ENCODE assay signal across 1 cellular context in genomic region chr10:95425592-95426465, GRCh38.
TF ChIP-seq lines count a peak whose summit lies in the region.

No MANE protein-coding gene starts in this region.

TF ChIP-seq in K562, 482 proteins besides CTCF, POLR2A, EP300 and RAD21 (continued from another document and continues in another):
- TF ChIP-seq AFF1 (IDR thresholded peaks at IDR 0.05; ENCODE audit: low read depth in 1 of 2, partially characterized antibody in 2 of 2) (peak in 1 of 2 experiments; percentile 66), TBL1XR1 (IDR thresholded peaks at IDR 0.05; ENCODE audit: low read length in 2 of 2) (peak in 1 of 2 experiments; percentile 57; a peak in 1 of 4 replicates), FOXJ2 (tag; IDR thresholded peaks at IDR 0.05) (peak; percentile 30; the same call in 1 of the 2 replicates), SOX6 (IDR thresholded peaks at IDR 0.05) (peak; percentile 96), CREB1 (IDR thresholded peaks at IDR 0.05) (no peak), CREB1 (CRISPR knock-in tag; IDR thresholded peaks at IDR 0.05) (no peak), NCOA4 (IDR thresholded peaks at IDR 0.05; ENCODE audit: partially characterized antibody) (no peak), SMARCC2 (IDR thresholded peaks at IDR 0.05; ENCODE audit: low read depth) (peak; percentile 80), NCOR1 (IDR thresholded peaks at IDR 0.05) (peak; percentile 88), KHSRP (IDR thresholded peaks at IDR 0.05) (peak; percentile 35; the same call in 1 of the 2 replicates), JUND (IDR thresholded peaks at IDR 0.05; ENCODE audit: borderline replicate concordance, low read depth, low read length) (peak; percentile 41; the same call in 1 of the 2 replicates), JUND (tag; IDR thresholded peaks at IDR 0.05; ENCODE audit: borderline replicate concordance, low read depth, low read length) (peak; percentile 65; the same call in 2 of the 3 replicates), ATF3 (IDR thresholded peaks at IDR 0.05) (peak; percentile 74), ATF3 (CRISPR knock-in tag; conservative IDR thresholded peaks at IDR 0.05) (no peak), CBFA2T3 (IDR thresholded peaks at IDR 0.05) (peak; percentile 93), NFIC (IDR thresholded peaks at IDR 0.05) (peak; percentile 69), PBX2 (CRISPR knock-in tag; IDR thresholded peaks at IDR 0.05; ENCODE audit: low read depth) (no peak), PBX2 (tag; conservative IDR thresholded peaks at IDR 0.05; ENCODE audit: low read depth) (peak; percentile 18; the same call in 1 of the 2 replicates), HOMEZ (CRISPR knock-in tag; IDR thresholded peaks at IDR 0.05) (no peak), ARID3A (IDR thresholded peaks at IDR 0.05; ENCODE audit: borderline replicate concordance, low read depth, low read length) (peak; percentile 79; the same call in 1 of the 2 replicates), BRCA1 (IDR thresholded peaks at IDR 0.05) (no peak), BRCA1 (CRISPR knock-in tag; IDR thresholded peaks at IDR 0.05) (no peak), TEAD4 (IDR thresholded peaks at IDR 0.05; ENCODE audit: low read length) (peak; percentile 91), TEAD4 (CRISPR knock-in tag; IDR thresholded peaks at IDR 0.05; ENCODE audit: borderline replicate concordance) (no peak), MGA (IDR thresholded peaks at IDR 0.05) (no peak), C11orf30 (IDR thresholded peaks at IDR 0.05; ENCODE audit: low read depth) (peak; percentile 93), CTCFL (IDR thresholded peaks at IDR 0.05; ENCODE audit: borderline replicate concordance, insufficient read depth, low read depth, low read length, poor library complexity, severe bottlenecking) (no peak), HES1 (IDR thresholded peaks at IDR 0.05; ENCODE audit: low read depth) (0 out of 2 replicates have a peak, but pooled peaks have one; percentile 19), NFATC3 (IDR thresholded peaks at IDR 0.05) (no peak)
